Comparison of ENCODE assay signal across 1 cellular context in genomic region chr22:19360300-19360792, GRCh38.
TF ChIP-seq lines count a peak whose summit lies in the region.

No MANE protein-coding gene starts in this region.

TF ChIP-seq in K562, 482 proteins besides CTCF, POLR2A, EP300 and RAD21 (continued from another document and continues in another):
- TF ChIP-seq TFAP4 (CRISPR knock-in tag; IDR thresholded peaks at IDR 0.05; ENCODE audit: borderline replicate concordance) = peak; percentile 35; the same call in 1 of the 2 replicates
- TF ChIP-seq ZNF431 (CRISPR knock-in tag; IDR thresholded peaks at IDR 0.05) = 0 out of 2 replicates have a peak, but pooled peaks have one; percentile 50
- no peak for TF ChIP-seq CBFA2T2 (conservative IDR thresholded peaks at IDR 0.05)
- no peak for TF ChIP-seq PTRF (tag; IDR thresholded peaks at IDR 0.05)
- no peak for TF ChIP-seq TBL1XR1 (IDR thresholded peaks at IDR 0.05; ENCODE audit: low read length in 2 of 2)
- TF ChIP-seq SRF (CRISPR knock-in tag; IDR thresholded peaks at IDR 0.05) = no peak
- no peak for TF ChIP-seq TRIM28 (IDR thresholded peaks at IDR 0.05)
- no peak for TF ChIP-seq JUNB (CRISPR knock-in tag; conservative IDR thresholded peaks at IDR 0.05)
- no peak for TF ChIP-seq GABPB1 (CRISPR knock-in tag; IDR thresholded peaks at IDR 0.05)
- TF ChIP-seq, protein P1, sequence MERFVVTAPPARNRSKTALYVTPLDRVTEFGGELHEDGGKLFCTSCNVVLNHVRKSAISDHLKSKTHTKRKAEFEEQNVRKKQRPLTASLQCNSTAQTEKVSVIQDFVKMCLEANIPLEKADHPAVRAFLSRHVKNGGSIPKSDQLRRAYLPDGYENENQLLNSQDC (CRISPR knock-in tag; IDR thresholded peaks at IDR 0.05) = no peak
- TF ChIP-seq POLR3G (IDR thresholded peaks at IDR 0.05; ENCODE audit: extremely low read depth, insufficient read length, insufficient replicate concordance) = no peak
- TF ChIP-seq ZBTB11 (CRISPR knock-in tag; IDR thresholded peaks at IDR 0.05) = no peak
- TF ChIP-seq SIN3B (IDR thresholded peaks at IDR 0.05; ENCODE audit: low read depth) = no peak
- no peak for TF ChIP-seq ZNF699 (CRISPR knock-in tag; IDR thresholded peaks at IDR 0.05; ENCODE audit: insufficient replicate concordance)
- no peak for TF ChIP-seq ZNF79 (CRISPR knock-in tag; IDR thresholded peaks at IDR 0.05; ENCODE audit: low read depth)
- TF ChIP-seq, protein P2, sequence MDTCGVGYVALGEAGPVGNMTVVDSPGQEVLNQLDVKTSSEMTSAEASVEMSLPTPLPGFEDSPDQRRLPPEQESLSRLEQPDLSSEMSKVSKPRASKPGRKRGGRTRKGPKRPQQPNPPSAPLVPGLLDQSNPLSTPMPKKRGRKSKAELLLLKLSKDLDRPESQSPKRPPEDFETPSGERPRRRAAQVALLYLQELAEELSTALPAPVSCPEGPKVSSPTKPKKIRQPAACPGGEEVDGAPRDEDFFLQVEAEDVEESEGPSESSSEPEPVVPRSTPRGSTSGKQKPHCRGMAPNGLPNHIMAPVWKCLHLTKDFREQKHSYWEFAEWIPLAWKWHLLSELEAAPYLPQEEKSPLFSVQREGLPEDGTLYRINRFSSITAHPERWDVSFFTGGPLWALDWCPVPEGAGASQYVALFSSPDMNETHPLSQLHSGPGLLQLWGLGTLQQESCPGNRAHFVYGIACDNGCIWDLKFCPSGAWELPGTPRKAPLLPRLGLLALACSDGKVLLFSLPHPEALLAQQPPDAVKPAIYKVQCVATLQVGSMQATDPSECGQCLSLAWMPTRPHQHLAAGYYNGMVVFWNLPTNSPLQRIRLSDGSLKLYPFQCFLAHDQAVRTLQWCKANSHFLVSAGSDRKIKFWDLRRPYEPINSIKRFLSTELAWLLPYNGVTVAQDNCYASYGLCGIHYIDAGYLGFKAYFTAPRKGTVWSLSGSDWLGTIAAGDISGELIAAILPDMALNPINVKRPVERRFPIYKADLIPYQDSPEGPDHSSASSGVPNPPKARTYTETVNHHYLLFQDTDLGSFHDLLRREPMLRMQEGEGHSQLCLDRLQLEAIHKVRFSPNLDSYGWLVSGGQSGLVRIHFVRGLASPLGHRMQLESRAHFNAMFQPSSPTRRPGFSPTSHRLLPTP (IDR thresholded peaks at IDR 0.05; ENCODE audit: borderline replicate concordance, extremely low read depth, insufficient read length) = no peak
- no peak for TF ChIP-seq ZNF197 (CRISPR knock-in tag; IDR thresholded peaks at IDR 0.05; ENCODE audit: low read depth)
- TF ChIP-seq ZC3H4 (CRISPR knock-in tag; IDR thresholded peaks at IDR 0.05; ENCODE audit: borderline replicate concordance) = 0 out of 2 replicates have a peak, but pooled peaks have one; percentile 26
- no peak for TF ChIP-seq ZFPM2 (CRISPR knock-in tag; IDR thresholded peaks at IDR 0.05)
- no peak for TF ChIP-seq ZNF347 (CRISPR knock-in tag; IDR thresholded peaks at IDR 0.05; ENCODE audit: low read depth)
- TF ChIP-seq, protein P3, sequence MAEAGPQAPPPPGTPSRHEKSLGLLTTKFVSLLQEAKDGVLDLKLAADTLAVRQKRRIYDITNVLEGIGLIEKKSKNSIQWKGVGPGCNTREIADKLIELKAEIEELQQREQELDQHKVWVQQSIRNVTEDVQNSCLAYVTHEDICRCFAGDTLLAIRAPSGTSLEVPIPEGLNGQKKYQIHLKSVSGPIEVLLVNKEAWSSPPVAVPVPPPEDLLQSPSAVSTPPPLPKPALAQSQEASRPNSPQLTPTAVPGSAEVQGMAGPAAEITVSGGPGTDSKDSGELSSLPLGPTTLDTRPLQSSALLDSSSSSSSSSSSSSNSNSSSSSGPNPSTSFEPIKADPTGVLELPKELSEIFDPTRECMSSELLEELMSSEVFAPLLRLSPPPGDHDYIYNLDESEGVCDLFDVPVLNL (CRISPR knock-in tag; IDR thresholded peaks at IDR 0.05; ENCODE audit: low read depth) = no peak
- no peak for TF ChIP-seq XRCC3 (IDR thresholded peaks at IDR 0.05)
- TF ChIP-seq RHOXF2B (CRISPR knock-in tag; conservative IDR thresholded peaks at IDR 0.05) = no peak
- TF ChIP-seq PHF8 (IDR thresholded peaks at IDR 0.05; ENCODE audit: borderline replicate concordance, low read length) = 0 out of 2 replicates have a peak, but pooled peaks have one; percentile 17
- no peak for TF ChIP-seq ZBTB33 (CRISPR knock-in tag; IDR thresholded peaks at IDR 0.05)
- no peak for TF ChIP-seq BCL6 (CRISPR knock-in tag; IDR thresholded peaks at IDR 0.05)
- TF ChIP-seq ZNF134 (CRISPR knock-in tag; conservative IDR thresholded peaks at IDR 0.05) = no peak
- TF ChIP-seq EZH2 (IDR thresholded peaks at IDR 0.05; ENCODE audit: borderline replicate concordance, low read depth, low read length) = no peak
- TF ChIP-seq, protein P4, sequence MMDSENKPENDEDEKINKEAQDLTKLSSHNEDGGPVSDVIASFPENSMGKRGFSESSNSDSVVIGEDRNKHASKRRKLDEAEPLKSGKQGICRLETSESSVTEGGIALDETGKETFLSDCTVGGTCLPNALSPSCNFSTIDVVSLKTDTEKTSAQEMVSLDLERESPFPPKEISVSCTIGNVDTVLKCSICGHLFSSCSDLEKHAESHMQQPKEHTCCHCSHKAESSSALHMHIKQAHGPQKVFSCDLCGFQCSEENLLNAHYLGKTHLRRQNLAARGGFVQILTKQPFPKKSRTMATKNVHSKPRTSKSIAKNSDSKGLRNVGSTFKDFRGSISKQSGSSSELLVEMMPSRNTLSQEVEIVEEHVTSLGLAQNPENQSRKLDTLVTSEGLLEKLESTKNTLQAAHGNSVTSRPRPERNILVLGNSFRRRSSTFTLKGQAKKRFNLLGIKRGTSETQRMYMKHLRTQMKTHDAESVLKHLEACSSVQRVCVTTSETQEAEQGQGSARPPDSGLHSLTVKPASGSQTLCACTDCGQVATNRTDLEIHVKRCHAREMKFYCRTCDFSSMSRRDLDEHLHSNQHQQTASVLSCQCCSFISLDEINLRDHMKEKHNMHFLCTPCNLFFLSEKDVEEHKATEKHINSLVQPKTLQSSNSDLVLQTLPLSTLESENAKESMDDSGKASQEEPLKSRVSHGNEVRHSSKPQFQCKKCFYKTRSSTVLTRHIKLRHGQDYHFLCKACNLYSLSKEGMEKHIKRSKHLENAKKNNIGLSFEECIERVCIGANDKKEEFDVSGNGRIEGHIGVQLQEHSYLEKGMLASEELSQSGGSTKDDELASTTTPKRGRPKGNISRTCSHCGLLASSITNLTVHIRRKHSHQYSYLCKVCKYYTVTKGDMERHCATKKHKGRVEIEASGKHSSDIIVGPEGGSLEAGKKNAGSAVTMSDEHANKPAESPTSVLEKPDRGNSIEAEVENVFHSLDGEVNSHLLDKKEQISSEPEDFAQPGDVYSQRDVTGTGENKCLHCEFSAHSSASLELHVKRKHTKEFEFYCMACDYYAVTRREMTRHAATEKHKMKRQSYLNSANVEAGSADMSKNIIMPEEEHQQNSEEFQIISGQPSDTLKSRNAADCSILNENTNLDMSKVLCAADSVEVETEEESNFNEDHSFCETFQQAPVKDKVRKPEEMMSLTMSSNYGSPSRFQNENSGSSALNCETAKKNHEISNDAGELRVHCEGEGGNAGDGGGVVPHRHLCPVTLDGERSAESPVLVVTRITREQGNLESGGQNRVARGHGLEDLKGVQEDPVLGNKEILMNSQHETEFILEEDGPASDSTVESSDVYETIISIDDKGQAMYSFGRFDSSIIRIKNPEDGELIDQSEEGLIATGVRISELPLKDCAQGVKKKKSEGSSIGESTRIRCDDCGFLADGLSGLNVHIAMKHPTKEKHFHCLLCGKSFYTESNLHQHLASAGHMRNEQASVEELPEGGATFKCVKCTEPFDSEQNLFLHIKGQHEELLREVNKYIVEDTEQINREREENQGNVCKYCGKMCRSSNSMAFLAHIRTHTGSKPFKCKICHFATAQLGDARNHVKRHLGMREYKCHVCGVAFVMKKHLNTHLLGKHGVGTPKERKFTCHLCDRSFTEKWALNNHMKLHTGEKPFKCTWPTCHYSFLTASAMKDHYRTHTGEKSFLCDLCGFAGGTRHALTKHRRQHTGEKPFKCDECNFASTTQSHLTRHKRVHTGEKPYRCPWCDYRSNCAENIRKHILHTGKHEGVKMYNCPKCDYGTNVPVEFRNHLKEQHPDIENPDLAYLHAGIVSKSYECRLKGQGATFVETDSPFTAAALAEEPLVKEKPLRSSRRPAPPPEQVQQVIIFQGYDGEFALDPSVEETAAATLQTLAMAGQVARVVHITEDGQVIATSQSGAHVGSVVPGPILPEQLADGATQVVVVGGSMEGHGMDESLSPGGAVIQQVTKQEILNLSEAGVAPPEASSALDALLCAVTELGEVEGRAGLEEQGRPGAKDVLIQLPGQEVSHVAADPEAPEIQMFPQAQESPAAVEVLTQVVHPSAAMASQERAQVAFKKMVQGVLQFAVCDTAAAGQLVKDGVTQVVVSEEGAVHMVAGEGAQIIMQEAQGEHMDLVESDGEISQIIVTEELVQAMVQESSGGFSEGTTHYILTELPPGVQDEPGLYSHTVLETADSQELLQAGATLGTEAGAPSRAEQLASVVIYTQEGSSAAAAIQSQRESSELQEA (IDR thresholded peaks at IDR 0.05; ENCODE audit: low read depth) = no peak
- TF ChIP-seq ARID2 (IDR thresholded peaks at IDR 0.05) = no peak
- no peak for TF ChIP-seq TAF1 (IDR thresholded peaks at IDR 0.05; ENCODE audit: control insufficient read depth, extremely low read depth, insufficient read depth, low read length, severe bottlenecking)
- TF ChIP-seq ZNF239 (CRISPR knock-in tag; IDR thresholded peaks at IDR 0.05) = no peak
- TF ChIP-seq ZNF778 (CRISPR knock-in tag; IDR thresholded peaks at IDR 0.05) = no peak
- TF ChIP-seq PTTG1 (tag; IDR thresholded peaks at IDR 0.05; ENCODE audit: low read depth) = no peak
- TF ChIP-seq OTX1 (CRISPR knock-in tag; IDR thresholded peaks at IDR 0.05) = no peak
- no peak for TF ChIP-seq PYGO2 (tag; IDR thresholded peaks at IDR 0.05)
- no peak for TF ChIP-seq ZNF24 (IDR thresholded peaks at IDR 0.05)
- no peak for TF ChIP-seq HDAC8 (tag; IDR thresholded peaks at IDR 0.05)
- no peak for TF ChIP-seq MTF1 (CRISPR knock-in tag; IDR thresholded peaks at IDR 0.05; ENCODE audit: borderline replicate concordance)
- TF ChIP-seq ZNF224 (CRISPR knock-in tag; IDR thresholded peaks at IDR 0.05) = no peak
- no peak for TF ChIP-seq NRF1 (conservative IDR thresholded peaks at IDR 0.05 in 1 of 2, IDR thresholded peaks at IDR 0.05 in 1 of 2)
- no peak for TF ChIP-seq PCBP1 (IDR thresholded peaks at IDR 0.05; ENCODE audit: low read depth, low read length, poor library complexity, severe bottlenecking)
- TF ChIP-seq ZNF436 (CRISPR knock-in tag; IDR thresholded peaks at IDR 0.05) = no peak
- no peak for TF ChIP-seq FOXM1 (IDR thresholded peaks at IDR 0.05; ENCODE audit: low read depth)
- TF ChIP-seq FOXM1 (CRISPR knock-in tag; IDR thresholded peaks at IDR 0.05; ENCODE audit: low read depth) = no peak
- TF ChIP-seq HSF4 (CRISPR knock-in tag; IDR thresholded peaks at IDR 0.05; ENCODE audit: borderline replicate concordance) = peak; percentile 15; the same call in 1 of the 2 replicates
- TF ChIP-seq BRD9 (IDR thresholded peaks at IDR 0.05; ENCODE audit: low read depth, partially characterized antibody) = no peak
- TF ChIP-seq, protein P5, sequence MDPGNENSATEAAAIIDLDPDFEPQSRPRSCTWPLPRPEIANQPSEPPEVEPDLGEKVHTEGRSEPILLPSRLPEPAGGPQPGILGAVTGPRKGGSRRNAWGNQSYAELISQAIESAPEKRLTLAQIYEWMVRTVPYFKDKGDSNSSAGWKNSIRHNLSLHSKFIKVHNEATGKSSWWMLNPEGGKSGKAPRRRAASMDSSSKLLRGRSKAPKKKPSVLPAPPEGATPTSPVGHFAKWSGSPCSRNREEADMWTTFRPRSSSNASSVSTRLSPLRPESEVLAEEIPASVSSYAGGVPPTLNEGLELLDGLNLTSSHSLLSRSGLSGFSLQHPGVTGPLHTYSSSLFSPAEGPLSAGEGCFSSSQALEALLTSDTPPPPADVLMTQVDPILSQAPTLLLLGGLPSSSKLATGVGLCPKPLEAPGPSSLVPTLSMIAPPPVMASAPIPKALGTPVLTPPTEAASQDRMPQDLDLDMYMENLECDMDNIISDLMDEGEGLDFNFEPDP (CRISPR knock-in tag; IDR thresholded peaks at IDR 0.05) = no peak
- no peak for TF ChIP-seq TCFL5 (CRISPR knock-in tag; conservative IDR thresholded peaks at IDR 0.05)
- no peak for TF ChIP-seq RBM17 (IDR thresholded peaks at IDR 0.05; ENCODE audit: borderline replicate concordance, low read depth, low read length)
